In the genomic region with DNA sequence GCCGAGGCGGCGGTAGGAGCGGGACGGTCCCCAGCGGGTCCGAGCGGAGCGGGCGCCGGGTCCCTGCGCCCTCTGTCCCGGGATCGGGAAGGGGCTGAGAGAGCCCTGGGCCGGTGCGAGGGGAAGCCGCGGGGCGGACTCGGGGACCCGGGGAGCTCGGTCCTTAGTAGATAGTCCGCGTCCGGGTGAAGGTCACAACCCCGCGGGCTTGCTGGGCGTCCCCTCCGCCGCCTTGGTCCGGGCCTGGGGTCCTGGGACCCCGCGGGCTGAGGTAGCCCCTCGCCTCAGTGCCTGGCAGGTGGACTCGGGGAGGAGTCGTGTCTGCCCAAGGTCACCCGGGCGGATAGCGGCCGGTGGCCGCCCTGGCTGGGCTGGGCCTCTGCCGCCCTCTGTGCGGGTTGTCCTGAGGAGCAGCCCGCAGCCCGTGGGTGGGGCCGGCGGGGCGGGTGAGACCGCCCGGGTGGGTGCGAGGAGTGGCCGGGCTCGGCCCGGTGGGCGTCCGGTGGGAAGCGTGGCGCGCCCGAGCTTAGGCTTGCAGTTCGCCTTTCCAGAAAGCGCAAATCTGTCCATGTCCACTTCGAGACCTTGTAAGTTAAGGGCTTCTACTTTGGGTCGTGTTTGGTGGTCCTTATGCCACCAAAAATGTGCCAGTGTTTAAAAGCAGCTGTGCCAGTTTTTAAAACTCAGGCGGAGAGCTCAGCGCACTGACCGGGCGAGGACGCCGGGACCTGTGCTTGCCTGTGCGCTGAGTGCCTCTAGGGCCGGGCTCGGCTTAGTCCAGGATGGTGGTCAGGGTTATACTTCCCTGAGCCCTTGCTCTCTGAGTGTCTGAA, we compare ENCODE assay signal across 1 cellular context.
TF ChIP-seq lines count a peak whose summit lies in the region.

No MANE protein-coding gene starts in this region.

TF ChIP-seq in HepG2, 621 proteins besides CTCF, POLR2A, EP300 and RAD21 (continued from another document and continues in another):
- TF ChIP-seq, protein P1, sequence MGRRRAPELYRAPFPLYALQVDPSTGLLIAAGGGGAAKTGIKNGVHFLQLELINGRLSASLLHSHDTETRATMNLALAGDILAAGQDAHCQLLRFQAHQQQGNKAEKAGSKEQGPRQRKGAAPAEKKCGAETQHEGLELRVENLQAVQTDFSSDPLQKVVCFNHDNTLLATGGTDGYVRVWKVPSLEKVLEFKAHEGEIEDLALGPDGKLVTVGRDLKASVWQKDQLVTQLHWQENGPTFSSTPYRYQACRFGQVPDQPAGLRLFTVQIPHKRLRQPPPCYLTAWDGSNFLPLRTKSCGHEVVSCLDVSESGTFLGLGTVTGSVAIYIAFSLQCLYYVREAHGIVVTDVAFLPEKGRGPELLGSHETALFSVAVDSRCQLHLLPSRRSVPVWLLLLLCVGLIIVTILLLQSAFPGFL (CRISPR knock-in tag; IDR thresholded peaks at IDR 0.05), result no peak
- no peak for TF ChIP-seq YEATS2 (CRISPR knock-in tag; IDR thresholded peaks at IDR 0.05; ENCODE audit: borderline replicate concordance)
- no peak for TF ChIP-seq KLF11 (CRISPR knock-in tag; IDR thresholded peaks at IDR 0.05)
- peak; percentile 51; the same call in 1 of the 2 replicates for TF ChIP-seq PHF21A (CRISPR knock-in tag; IDR thresholded peaks at IDR 0.05)
- TF ChIP-seq ZNF564 (CRISPR knock-in tag; IDR thresholded peaks at IDR 0.05), result no peak
- no peak for TF ChIP-seq ZNF460 (CRISPR knock-in tag; IDR thresholded peaks at IDR 0.05; ENCODE audit: borderline replicate concordance)
- TF ChIP-seq AGO2 (optimal IDR thresholded peaks at IDR 0.05; ENCODE audit: low read depth, low read length), result peak; percentile 52
- TF ChIP-seq, protein P2, sequence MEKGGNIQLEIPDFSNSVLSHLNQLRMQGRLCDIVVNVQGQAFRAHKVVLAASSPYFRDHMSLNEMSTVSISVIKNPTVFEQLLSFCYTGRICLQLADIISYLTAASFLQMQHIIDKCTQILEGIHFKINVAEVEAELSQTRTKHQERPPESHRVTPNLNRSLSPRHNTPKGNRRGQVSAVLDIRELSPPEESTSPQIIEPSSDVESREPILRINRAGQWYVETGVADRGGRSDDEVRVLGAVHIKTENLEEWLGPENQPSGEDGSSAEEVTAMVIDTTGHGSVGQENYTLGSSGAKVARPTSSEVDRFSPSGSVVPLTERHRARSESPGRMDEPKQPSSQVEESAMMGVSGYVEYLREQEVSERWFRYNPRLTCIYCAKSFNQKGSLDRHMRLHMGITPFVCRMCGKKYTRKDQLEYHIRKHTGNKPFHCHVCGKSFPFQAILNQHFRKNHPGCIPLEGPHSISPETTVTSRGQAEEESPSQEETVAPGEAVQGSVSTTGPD (CRISPR knock-in tag; IDR thresholded peaks at IDR 0.05), result no peak
- peak; percentile 25; the same call in 1 of the 2 replicates for TF ChIP-seq FOXC1 (CRISPR knock-in tag; IDR thresholded peaks at IDR 0.05; ENCODE audit: borderline replicate concordance)
- no peak for TF ChIP-seq MLLT10 (CRISPR knock-in tag; IDR thresholded peaks at IDR 0.05)
- TF ChIP-seq GZF1 (CRISPR knock-in tag; IDR thresholded peaks at IDR 0.05), result 0 out of 2 replicates have a peak, but pooled peaks have one; percentile 58
- no peak for TF ChIP-seq ZNF619 (CRISPR knock-in tag; IDR thresholded peaks at IDR 0.05)
- no peak for TF ChIP-seq NFKBIZ (CRISPR knock-in tag; IDR thresholded peaks at IDR 0.05)
- TF ChIP-seq, protein P3, sequence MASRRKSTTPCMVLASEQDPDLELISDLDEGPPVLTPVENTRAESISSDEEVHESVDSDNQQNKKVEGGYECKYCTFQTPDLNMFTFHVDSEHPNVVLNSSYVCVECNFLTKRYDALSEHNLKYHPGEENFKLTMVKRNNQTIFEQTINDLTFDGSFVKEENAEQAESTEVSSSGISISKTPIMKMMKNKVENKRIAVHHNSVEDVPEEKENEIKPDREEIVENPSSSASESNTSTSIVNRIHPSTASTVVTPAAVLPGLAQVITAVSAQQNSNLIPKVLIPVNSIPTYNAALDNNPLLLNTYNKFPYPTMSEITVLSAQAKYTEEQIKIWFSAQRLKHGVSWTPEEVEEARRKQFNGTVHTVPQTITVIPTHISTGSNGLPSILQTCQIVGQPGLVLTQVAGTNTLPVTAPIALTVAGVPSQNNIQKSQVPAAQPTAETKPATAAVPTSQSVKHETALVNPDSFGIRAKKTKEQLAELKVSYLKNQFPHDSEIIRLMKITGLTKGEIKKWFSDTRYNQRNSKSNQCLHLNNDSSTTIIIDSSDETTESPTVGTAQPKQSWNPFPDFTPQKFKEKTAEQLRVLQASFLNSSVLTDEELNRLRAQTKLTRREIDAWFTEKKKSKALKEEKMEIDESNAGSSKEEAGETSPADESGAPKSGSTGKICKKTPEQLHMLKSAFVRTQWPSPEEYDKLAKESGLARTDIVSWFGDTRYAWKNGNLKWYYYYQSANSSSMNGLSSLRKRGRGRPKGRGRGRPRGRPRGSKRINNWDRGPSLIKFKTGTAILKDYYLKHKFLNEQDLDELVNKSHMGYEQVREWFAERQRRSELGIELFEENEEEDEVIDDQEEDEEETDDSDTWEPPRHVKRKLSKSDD (CRISPR knock-in tag; IDR thresholded peaks at IDR 0.05; ENCODE audit: low read depth), result no peak
- TF ChIP-seq TGIF2 (CRISPR knock-in tag; IDR thresholded peaks at IDR 0.05), result no peak
- no peak for TF ChIP-seq TRIM24 (CRISPR knock-in tag; IDR thresholded peaks at IDR 0.05)
- no peak for TF ChIP-seq ZNF577 (CRISPR knock-in tag; IDR thresholded peaks at IDR 0.05; ENCODE audit: borderline replicate concordance, low read depth)
- TF ChIP-seq FOXM1 (CRISPR knock-in tag; IDR thresholded peaks at IDR 0.05), result no peak
- no peak for TF ChIP-seq KAT8 (CRISPR knock-in tag; IDR thresholded peaks at IDR 0.05)
- no peak for TF ChIP-seq SATB2 (CRISPR knock-in tag; IDR thresholded peaks at IDR 0.05)
- TF ChIP-seq JARID2 (CRISPR knock-in tag; IDR thresholded peaks at IDR 0.05; ENCODE audit: insufficient replicate concordance), result no peak
- no peak for TF ChIP-seq ZNF3 (CRISPR knock-in tag; IDR thresholded peaks at IDR 0.05)
- TF ChIP-seq ZNF614 (CRISPR knock-in tag; IDR thresholded peaks at IDR 0.05; ENCODE audit: borderline replicate concordance), result no peak
- TF ChIP-seq NFATC3 (CRISPR knock-in tag; IDR thresholded peaks at IDR 0.05), result no peak
- TF ChIP-seq REXO4 (CRISPR knock-in tag; IDR thresholded peaks at IDR 0.05; ENCODE audit: borderline replicate concordance), result no peak
- no peak for TF ChIP-seq HOXA9 (CRISPR knock-in tag; IDR thresholded peaks at IDR 0.05; ENCODE audit: borderline replicate concordance)
- TF ChIP-seq, protein P4, sequence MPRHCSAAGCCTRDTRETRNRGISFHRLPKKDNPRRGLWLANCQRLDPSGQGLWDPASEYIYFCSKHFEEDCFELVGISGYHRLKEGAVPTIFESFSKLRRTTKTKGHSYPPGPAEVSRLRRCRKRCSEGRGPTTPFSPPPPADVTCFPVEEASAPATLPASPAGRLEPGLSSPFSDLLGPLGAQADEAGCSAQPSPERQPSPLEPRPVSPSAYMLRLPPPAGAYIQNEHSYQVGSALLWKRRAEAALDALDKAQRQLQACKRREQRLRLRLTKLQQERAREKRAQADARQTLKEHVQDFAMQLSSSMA (CRISPR knock-in tag; IDR thresholded peaks at IDR 0.05), result no peak
- TF ChIP-seq, protein P5, sequence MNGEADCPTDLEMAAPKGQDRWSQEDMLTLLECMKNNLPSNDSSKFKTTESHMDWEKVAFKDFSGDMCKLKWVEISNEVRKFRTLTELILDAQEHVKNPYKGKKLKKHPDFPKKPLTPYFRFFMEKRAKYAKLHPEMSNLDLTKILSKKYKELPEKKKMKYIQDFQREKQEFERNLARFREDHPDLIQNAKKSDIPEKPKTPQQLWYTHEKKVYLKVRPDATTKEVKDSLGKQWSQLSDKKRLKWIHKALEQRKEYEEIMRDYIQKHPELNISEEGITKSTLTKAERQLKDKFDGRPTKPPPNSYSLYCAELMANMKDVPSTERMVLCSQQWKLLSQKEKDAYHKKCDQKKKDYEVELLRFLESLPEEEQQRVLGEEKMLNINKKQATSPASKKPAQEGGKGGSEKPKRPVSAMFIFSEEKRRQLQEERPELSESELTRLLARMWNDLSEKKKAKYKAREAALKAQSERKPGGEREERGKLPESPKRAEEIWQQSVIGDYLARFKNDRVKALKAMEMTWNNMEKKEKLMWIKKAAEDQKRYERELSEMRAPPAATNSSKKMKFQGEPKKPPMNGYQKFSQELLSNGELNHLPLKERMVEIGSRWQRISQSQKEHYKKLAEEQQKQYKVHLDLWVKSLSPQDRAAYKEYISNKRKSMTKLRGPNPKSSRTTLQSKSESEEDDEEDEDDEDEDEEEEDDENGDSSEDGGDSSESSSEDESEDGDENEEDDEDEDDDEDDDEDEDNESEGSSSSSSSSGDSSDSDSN (CRISPR knock-in tag; IDR thresholded peaks at IDR 0.05), result peak; percentile 83
- TF ChIP-seq, protein P6, sequence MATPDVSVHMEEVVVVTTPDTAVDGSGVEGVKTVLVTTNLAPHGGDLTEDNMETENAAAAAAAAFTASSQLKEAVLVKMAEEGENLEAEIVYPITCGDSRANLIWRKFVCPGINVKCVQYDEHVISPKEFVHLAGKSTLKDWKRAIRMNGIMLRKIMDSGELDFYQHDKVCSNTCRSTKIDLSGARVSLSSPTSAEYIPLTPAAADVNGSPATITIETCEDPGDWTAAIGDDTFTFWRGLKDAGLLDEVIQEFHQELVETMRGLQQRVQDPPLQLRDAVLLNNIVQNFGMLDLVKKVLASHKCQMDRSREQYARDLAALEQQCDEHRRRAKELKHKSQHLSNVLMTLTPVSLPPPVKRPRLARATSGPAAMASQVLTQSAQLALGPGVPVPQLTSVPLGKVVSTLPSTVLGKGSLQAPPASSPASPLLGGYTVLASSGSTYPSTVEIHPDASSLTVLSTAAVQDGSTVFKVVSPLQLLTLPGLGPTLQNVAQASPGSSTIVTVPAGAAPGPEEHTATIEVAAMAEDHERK (CRISPR knock-in tag; IDR thresholded peaks at IDR 0.05; ENCODE audit: low read depth), result no peak
- TF ChIP-seq ZNF33B (CRISPR knock-in tag; IDR thresholded peaks at IDR 0.05), result no peak
- TF ChIP-seq, protein P7, sequence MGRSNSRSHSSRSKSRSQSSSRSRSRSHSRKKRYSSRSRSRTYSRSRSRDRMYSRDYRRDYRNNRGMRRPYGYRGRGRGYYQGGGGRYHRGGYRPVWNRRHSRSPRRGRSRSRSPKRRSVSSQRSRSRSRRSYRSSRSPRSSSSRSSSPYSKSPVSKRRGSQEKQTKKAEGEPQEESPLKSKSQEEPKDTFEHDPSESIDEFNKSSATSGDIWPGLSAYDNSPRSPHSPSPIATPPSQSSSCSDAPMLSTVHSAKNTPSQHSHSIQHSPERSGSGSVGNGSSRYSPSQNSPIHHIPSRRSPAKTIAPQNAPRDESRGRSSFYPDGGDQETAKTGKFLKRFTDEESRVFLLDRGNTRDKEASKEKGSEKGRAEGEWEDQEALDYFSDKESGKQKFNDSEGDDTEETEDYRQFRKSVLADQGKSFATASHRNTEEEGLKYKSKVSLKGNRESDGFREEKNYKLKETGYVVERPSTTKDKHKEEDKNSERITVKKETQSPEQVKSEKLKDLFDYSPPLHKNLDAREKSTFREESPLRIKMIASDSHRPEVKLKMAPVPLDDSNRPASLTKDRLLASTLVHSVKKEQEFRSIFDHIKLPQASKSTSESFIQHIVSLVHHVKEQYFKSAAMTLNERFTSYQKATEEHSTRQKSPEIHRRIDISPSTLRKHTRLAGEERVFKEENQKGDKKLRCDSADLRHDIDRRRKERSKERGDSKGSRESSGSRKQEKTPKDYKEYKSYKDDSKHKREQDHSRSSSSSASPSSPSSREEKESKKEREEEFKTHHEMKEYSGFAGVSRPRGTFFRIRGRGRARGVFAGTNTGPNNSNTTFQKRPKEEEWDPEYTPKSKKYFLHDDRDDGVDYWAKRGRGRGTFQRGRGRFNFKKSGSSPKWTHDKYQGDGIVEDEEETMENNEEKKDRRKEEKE (IDR thresholded peaks at IDR 0.05), result no peak
- no peak for TF ChIP-seq ZNF326 (CRISPR knock-in tag; IDR thresholded peaks at IDR 0.05; ENCODE audit: borderline replicate concordance)
- no peak for TF ChIP-seq ZNF644 (CRISPR knock-in tag; IDR thresholded peaks at IDR 0.05; ENCODE audit: low read depth)
- no peak for TF ChIP-seq FOXK2 (IDR thresholded peaks at IDR 0.05)
- TF ChIP-seq, protein P8, sequence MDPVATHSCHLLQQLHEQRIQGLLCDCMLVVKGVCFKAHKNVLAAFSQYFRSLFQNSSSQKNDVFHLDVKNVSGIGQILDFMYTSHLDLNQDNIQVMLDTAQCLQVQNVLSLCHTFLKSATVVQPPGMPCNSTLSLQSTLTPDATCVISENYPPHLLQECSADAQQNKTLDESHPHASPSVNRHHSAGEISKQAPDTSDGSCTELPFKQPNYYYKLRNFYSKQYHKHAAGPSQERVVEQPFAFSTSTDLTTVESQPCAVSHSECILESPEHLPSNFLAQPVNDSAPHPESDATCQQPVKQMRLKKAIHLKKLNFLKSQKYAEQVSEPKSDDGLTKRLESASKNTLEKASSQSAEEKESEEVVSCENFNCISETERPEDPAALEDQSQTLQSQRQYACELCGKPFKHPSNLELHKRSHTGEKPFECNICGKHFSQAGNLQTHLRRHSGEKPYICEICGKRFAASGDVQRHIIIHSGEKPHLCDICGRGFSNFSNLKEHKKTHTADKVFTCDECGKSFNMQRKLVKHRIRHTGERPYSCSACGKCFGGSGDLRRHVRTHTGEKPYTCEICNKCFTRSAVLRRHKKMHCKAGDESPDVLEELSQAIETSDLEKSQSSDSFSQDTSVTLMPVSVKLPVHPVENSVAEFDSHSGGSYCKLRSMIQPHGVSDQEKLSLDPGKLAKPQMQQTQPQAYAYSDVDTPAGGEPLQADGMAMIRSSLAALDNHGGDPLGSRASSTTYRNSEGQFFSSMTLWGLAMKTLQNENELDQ (CRISPR knock-in tag; IDR thresholded peaks at IDR 0.05; ENCODE audit: borderline replicate concordance), result no peak
- TF ChIP-seq THAP11 (CRISPR knock-in tag; IDR thresholded peaks at IDR 0.05), result no peak; the same call in 1 of the 2 replicates
- no peak for TF ChIP-seq ONECUT2 (CRISPR knock-in tag; IDR thresholded peaks at IDR 0.05)
- TF ChIP-seq ZNF432 (CRISPR knock-in tag; IDR thresholded peaks at IDR 0.05; ENCODE audit: borderline replicate concordance), result no peak
- TF ChIP-seq ZNF138 (CRISPR knock-in tag; IDR thresholded peaks at IDR 0.05; ENCODE audit: low read depth), result no peak
- TF ChIP-seq TAF15 (IDR thresholded peaks at IDR 0.05; ENCODE audit: low read depth, low read length, poor library complexity, severe bottlenecking), result no peak
- TF ChIP-seq, protein P9, sequence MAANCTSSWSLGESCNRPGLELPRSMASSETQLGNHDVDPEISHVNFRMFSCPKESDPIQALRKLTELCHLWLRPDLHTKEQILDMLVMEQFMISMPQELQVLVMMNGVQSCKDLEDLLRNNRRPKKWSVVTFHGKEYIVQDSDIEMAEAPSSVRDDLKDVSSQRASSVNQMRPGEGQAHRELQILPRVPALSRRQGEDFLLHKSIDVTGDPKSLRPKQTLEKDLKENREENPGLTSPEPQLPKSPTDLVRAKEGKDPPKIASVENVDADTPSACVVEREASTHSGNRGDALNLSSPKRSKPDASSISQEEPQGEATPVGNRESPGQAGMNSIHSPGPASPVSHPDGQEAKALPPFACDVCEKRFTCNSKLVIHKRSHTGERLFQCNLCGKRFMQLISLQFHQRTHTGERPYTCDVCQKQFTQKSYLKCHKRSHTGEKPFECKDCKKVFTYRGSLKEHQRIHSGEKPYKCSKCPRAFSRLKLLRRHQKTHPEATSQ (CRISPR knock-in tag; IDR thresholded peaks at IDR 0.05; ENCODE audit: borderline replicate concordance), result no peak
- TF ChIP-seq SP140L (CRISPR knock-in tag; IDR thresholded peaks at IDR 0.05; ENCODE audit: borderline replicate concordance), result no peak
- no peak for TF ChIP-seq BRCA1 (CRISPR knock-in tag; IDR thresholded peaks at IDR 0.05)
- no peak for TF ChIP-seq JUNB (CRISPR knock-in tag; IDR thresholded peaks at IDR 0.05; ENCODE audit: borderline replicate concordance)
- TF ChIP-seq ZC3H13 (CRISPR knock-in tag; IDR thresholded peaks at IDR 0.05), result no peak
